1 cellular context compared by ENCODE assay signal in genomic region chr15:31503758-31504461, GRCh38.
TF ChIP-seq lines count a peak whose summit lies in the region.

No MANE protein-coding gene starts in this region.

TF ChIP-seq in SK-N-SH treated with all-trans-retinoic acid at 6 μM for 48 hours, 23 proteins besides CTCF, POLR2A, EP300 and RAD21 (continued from another document):
- no peak for TF ChIP-seq CSDC2 (CRISPR knock-in tag; IDR thresholded peaks at IDR 0.05)
- TF ChIP-seq ZFP30 (CRISPR knock-in tag; IDR thresholded peaks at IDR 0.05), result no peak
- no peak for TF ChIP-seq OSR1 (CRISPR knock-in tag; IDR thresholded peaks at IDR 0.05)
- TF ChIP-seq ZFP3 (CRISPR knock-in tag; IDR thresholded peaks at IDR 0.05), result no peak
- TF ChIP-seq ARNTL (CRISPR knock-in tag; IDR thresholded peaks at IDR 0.05; ENCODE audit: borderline replicate concordance, low read depth), result no peak
- TF ChIP-seq ISL1 (CRISPR knock-in tag; IDR thresholded peaks at IDR 0.05), result no peak
- TF ChIP-seq PATZ1 (CRISPR knock-in tag; IDR thresholded peaks at IDR 0.05; ENCODE audit: borderline replicate concordance), result no peak
